In genomic region chr19:2685204-2685704, GRCh38 we compare ENCODE assay signal across 23 cellular contexts. TPM values are rescaled to one million over a fixed set of nuclear protein-coding genes. Genes with fewer than 3 reads are reported as not detected.
DNase-seq lines count a peak whose midpoint lies in the region; ATAC-seq and TF ChIP-seq lines count a peak whose summit lies in the region.
"Had no signal": no experiment of that assay in that cellular context is flagged by ENCODE, and none has a peak within 500 bp of the region (broad histone marks: within the 10 kb centered on the region; RNA-seq: fewer than 3 reads in every experiment).

No MANE protein-coding gene starts in this region.

- no peaks in the 10 kb centered on the region for H3K27me3 ChIP-seq in BLaER1
- no peaks in the 10 kb centered on the region for H3K27me3 ChIP-seq in esophagus muscularis mucosa
- H3K27me3 ChIP-seq: hepatocyte, stomach had no signal

- 89% methylated on average over 6 of the region's 6 CpGs for WGBS in esophagus muscularis mucosa

- intact Hi-C loops in esophagus muscularis mucosa (cut with DNase I) = no loop called here

- H3K4me3 Mint-ChIP-seq in WTC11 (no peak overlapping the region), progenitor cell of endocrine pancreas (ENCODE audit: low read depth) (no peak overlapping the region)
- H3K4me3 Mint-ChIP-seq: CD4-positive, CD25-positive, alpha-beta regulatory T cell; immature natural killer cell had no signal

- H3K9me3 ChIP-seq in BLaER1 (peaks cover 67% of the 10 kb centered on the region), esophagus muscularis mucosa (no peaks in the 10 kb centered on the region)
- H3K9me3 ChIP-seq: stomach had no signal

- no peak for TF ChIP-seq EP300 in esophagus muscularis mucosa (IDR thresholded peaks at IDR 0.05)

- H4K20me1 ChIP-seq in BLaER1 = peaks cover 17% of the 10 kb centered on the region

- H3K36me3 ChIP-seq in BLaER1 (peaks cover 85% of the 10 kb centered on the region), esophagus muscularis mucosa (peaks cover 0 to 11% (median 0%) of the 10 kb centered on the region in 4 donors)
- H3K36me3 ChIP-seq: WERI-Rb-1 had no signal

- H3K4me1 ChIP-seq in BLaER1 (peaks cover 50% of the 10 kb centered on the region), esophagus muscularis mucosa (no peaks in the 10 kb centered on the region)
- H3K4me1 ChIP-seq: stomach had no signal

- ATAC-seq in WTC11 (no peak), HG03045 (IDR thresholded peaks at IDR 0.05; ENCODE audit: unreplicated experiment) (no peak)
- ATAC-seq: SK-N-SH treated with all-trans-retinoic acid at 6 μM for 48 hours had no signal

- H3K9me3 Mint-ChIP-seq in WTC11 (peaks cover 3% of the 10 kb centered on the region; the same call in 1 of the 2 replicates), progenitor cell of endocrine pancreas (ENCODE audit: low read depth) (peaks cover 3% of the 10 kb centered on the region)
- H3K9me3 Mint-ChIP-seq: CD4-positive, CD25-positive, alpha-beta regulatory T cell; immature natural killer cell had no signal

- no peak for TF ChIP-seq POLR2A in esophagus muscularis mucosa (IDR thresholded peaks at IDR 0.05; ENCODE audit: low read depth)

- no peak overlapping the region for H3K4me3 ChIP-seq in BLaER1
- peak overlapping the region in 3 of 4 donors; percentile 16 to 24 (median 20) for H3K4me3 ChIP-seq in esophagus muscularis mucosa
- H3K4me3 ChIP-seq: hepatocyte, stomach had no signal

- no peak overlapping the region for H3K9ac ChIP-seq in BLaER1

- 0 out of 2 replicates have a peak overlapping the region, but pooled peaks have one; percentile 63 for H3K27ac Mint-ChIP-seq in WTC11
- H3K27ac Mint-ChIP-seq in progenitor cell of endocrine pancreas = peak overlapping the region; percentile 87
- H3K27ac Mint-ChIP-seq: immature natural killer cell had no signal

- H3K27me3 Mint-ChIP-seq in WTC11 (ENCODE audit: low read depth) = no peaks in the 10 kb centered on the region
- no peaks in the 10 kb centered on the region for H3K27me3 Mint-ChIP-seq in progenitor cell of endocrine pancreas
- H3K27me3 Mint-ChIP-seq: CD4-positive, CD25-positive, alpha-beta regulatory T cell had no signal

- DNase-seq in WTC11 (ENCODE audit: low spot score) (no peak), esophagus muscularis mucosa (ENCODE audit: extremely low spot score) (no peak), progenitor cell of endocrine pancreas (ENCODE audit: low spot score, unreplicated experiment) (no peak), DMS79 treated with DMSO at 0.1 percent for 48 hours (lab: John Stamatoyannopoulos, UW) (no peak), T-helper 2 cell (no peak)
- DNase-seq in stimulated activated naive CD4-positive, alpha-beta T cell (lab: John Stamatoyannopoulos, UW) = no peak
- DNase-seq: activated CD4-positive, alpha-beta T cell treated with anti-CD3 and anti-CD28 coated beads, Interleukin-2, amount 50 U/mL, for 48 hours; CD4-positive, CD25-positive, alpha-beta regulatory T cell; dermis blood vessel endothelial cell; H7; immature natural killer cell; MM.1S; NCI-H1436 treated with DMSO at 0.1 percent for 48 hours; NCI-H524 treated with DMSO at 0.1 percent for 48 hours; stimulated activated CD4-positive, alpha-beta T cell treated with anti-CD3 and anti-CD28 coated beads, Interleukin-12 subunit alpha, Interleukin-12 subunit beta, amount 100 ng/mL, for 4 hours; stimulated activated CD4-positive, alpha-beta T cell treated with anti-CD3 and anti-CD28 coated beads, Interleukin-4, amount 100 ng/mL, for 4 hours; stomach; WERI-Rb-1 had no signal

- peak overlapping the region; percentile 37; the same call in 1 of the 2 replicates for H3K4me2 ChIP-seq in BLaER1
- H3K4me2 ChIP-seq: hepatocyte had no signal

- POLR2A ChIA-PET in WTC11 (lab: Charles Lee) = no interaction called here

- H3K27ac ChIP-seq in BLaER1 (peak overlapping the region; percentile 22; the same call in 1 of the 2 replicates), esophagus muscularis mucosa (replicated peaks in 1 of 4) (peak overlapping the region in 2 of 4 donors; percentile 9)
- H3K27ac ChIP-seq: hepatocyte, WERI-Rb-1 had no signal

- TF ChIP-seq CTCF in WTC11 (IDR thresholded peaks at IDR 0.05) (no peak), esophagus muscularis mucosa (IDR thresholded peaks at IDR 0.05) (no peak), progenitor cell of endocrine pancreas (IDR thresholded peaks at IDR 0.05; ENCODE audit: unreplicated experiment) (no peak)

- no peaks in the 10 kb centered on the region for H3K4me1 Mint-ChIP-seq in WTC11
- no peaks in the 10 kb centered on the region for H3K4me1 Mint-ChIP-seq in progenitor cell of endocrine pancreas (ENCODE audit: low read depth)
- H3K4me1 Mint-ChIP-seq: CD4-positive, CD25-positive, alpha-beta regulatory T cell; immature natural killer cell had no signal

- H3K36me3 Mint-ChIP-seq in WTC11 = peaks cover 5% of the 10 kb centered on the region; the same call in 1 of the 2 replicates
- peaks cover 4% of the 10 kb centered on the region for H3K36me3 Mint-ChIP-seq in progenitor cell of endocrine pancreas (ENCODE audit: insufficient read depth)
- H3K36me3 Mint-ChIP-seq: immature natural killer cell had no signal

- CTCF ChIA-PET in WTC11 (lab: Charles Lee) = no interaction called here

TF ChIP-seq in WTC11, 78 proteins besides CTCF, POLR2A, EP300 and RAD21 (continues in another document):
- TF ChIP-seq ZNF281 (CRISPR knock-in tag; IDR thresholded peaks at IDR 0.05) (no peak), MYBL2 (CRISPR knock-in tag; IDR thresholded peaks at IDR 0.05) (no peak), ZSCAN18 (CRISPR knock-in tag; IDR thresholded peaks at IDR 0.05) (no peak), CREB1 (CRISPR knock-in tag; IDR thresholded peaks at IDR 0.05) (no peak), MXD4 (CRISPR knock-in tag; IDR thresholded peaks at IDR 0.05; ENCODE audit: borderline replicate concordance) (no peak), E2F5 (CRISPR knock-in tag; IDR thresholded peaks at IDR 0.05) (no peak), OVOL2 (CRISPR knock-in tag; IDR thresholded peaks at IDR 0.05; ENCODE audit: borderline replicate concordance) (no peak), TCF7 (CRISPR knock-in tag; IDR thresholded peaks at IDR 0.05; ENCODE audit: low read depth) (no peak), TEAD4 (CRISPR knock-in tag; IDR thresholded peaks at IDR 0.05) (no peak), MAX (CRISPR knock-in tag; IDR thresholded peaks at IDR 0.05) (no peak)

RNA-seq across cellular contexts. Expression of gene GNG7, which starts 17.2 kb away (rescaled TPM):
- total RNA-seq in WTC11 (2021) (9.6 to 14.3 TPM (median 13.2 TPM) in 3 replicates), esophagus muscularis mucosa (10 to 100 TPM in 3 of 4 donors, 1 to 10 TPM in 1; 6.3 to 18.8 (median 13.0) TPM), progenitor cell of endocrine pancreas (9.9 and 11.3 TPM in 2 replicates)
- total RNA-seq: fibroblast of villous mesenchyme had no signal

RNA-seq across cellular contexts. Expression of gene DIRAS1, which starts 35.9 kb away (rescaled TPM):
- total RNA-seq in WTC11 (2021) = 24.3 to 26.7 TPM (median 25.0 TPM) in 3 replicates
- 10 to 100 TPM in 3 of 4 donors, 1 to 10 TPM in 1; 7.0 to 19.2 (median 14.3) TPM for total RNA-seq in esophagus muscularis mucosa
- 8.6 and 10.8 TPM in 2 replicates for total RNA-seq in progenitor cell of endocrine pancreas
- total RNA-seq: CD4-positive, CD25-positive, alpha-beta regulatory T cell had no signal

RNA-seq across cellular contexts. Expression of gene SLC39A3, which starts 54.6 kb away (rescaled TPM):
- total RNA-seq in WTC11 (2021) (34.8 to 38.0 TPM (median 35.2 TPM) in 3 replicates), esophagus muscularis mucosa (10 to 100 TPM; 31.6 to 36.9 (median 33.8) TPM), progenitor cell of endocrine pancreas (22.7 and 23.8 TPM in 2 replicates)
